8 cellular contexts compared by ENCODE assay signal in the genomic region with DNA sequence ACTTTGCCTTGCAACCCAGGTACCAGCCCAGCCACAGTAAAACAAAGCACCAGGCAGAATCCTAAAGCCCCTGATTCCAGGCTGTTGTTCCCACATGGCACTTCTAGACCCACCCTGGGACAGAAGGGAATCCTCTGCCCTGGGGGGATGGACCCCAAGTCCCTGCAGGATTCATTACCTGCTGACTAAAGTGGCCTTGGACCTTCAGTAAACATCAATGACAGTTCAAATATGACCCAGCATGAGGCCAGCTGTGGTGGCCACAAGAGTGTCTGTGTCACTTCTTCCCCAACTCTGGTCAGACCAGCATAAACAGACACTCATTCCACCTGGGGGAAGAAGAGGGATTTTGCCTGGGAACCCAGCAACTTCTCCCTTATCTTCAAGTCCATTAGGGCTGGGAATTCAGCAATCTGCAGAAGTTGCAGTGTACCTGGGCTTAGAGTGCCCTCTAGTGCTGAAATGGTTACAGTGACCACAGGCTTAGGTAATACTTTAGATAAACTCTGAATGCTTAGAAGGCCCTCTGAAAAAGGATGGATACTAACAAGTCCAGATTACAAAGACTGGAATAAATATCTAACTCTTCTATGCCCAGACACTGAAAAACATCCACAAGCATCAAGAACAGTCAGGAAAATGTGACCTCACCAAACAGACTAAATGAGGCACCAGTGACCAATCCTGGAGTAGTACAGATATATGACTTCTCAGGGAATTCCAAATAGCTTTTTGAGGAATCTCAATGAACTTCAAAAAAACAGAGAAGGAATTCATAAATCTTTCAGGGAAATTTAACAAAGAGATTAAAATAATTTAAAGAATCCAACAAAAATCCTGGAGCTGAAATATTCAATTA.
DNase-seq lines count a peak whose midpoint lies in the region; ATAC-seq and TF ChIP-seq lines count a peak whose summit lies in the region.

No MANE protein-coding gene starts in this region.

- H3K27me3 ChIP-seq in Peyer's patch (no peaks in the 10 kb centered on the region), brain microvascular endothelial cell (replicated peaks) (no peaks in the 10 kb centered on the region), suprapubic skin (no peaks in the 10 kb centered on the region)

- H3K27me3 Mint-ChIP-seq in activated CD8-positive, alpha-beta memory T cell treated with anti-CD3 and anti-CD28 coated beads, Interleukin-2, amount 10 ng/mL, durations not matched to agents 7 days and 5 days: no peaks in the 10 kb centered on the region

- TF ChIP-seq EP300 in suprapubic skin (IDR thresholded peaks at IDR 0.05): no peak

- CTCF ChIA-PET in activated CD8-positive, alpha-beta memory T cell treated with anti-CD3 and anti-CD28 coated beads, Interleukin-2, amount 10 ng/mL, durations not matched to agents 7 days and 5 days (lab: Charles Lee): interaction anchor here (0.6 to 2.5 kb wide), 5 partner anchors 9 to 391 kb away, joined by 3 to 15 read pairs (median 3); no protein-coding TSS in a partner anchor

- no peaks in the 10 kb centered on the region for H3K9me3 Mint-ChIP-seq in activated CD8-positive, alpha-beta memory T cell treated with anti-CD3 and anti-CD28 coated beads, Interleukin-2, amount 10 ng/mL, durations not matched to agents 7 days and 5 days (ENCODE audit: low read depth)

- peak; percentile 52 for DNase-seq in activated CD8-positive, alpha-beta memory T cell treated with anti-CD3 and anti-CD28 coated beads, Interleukin-2, amount 10 ng/mL, durations not matched to agents 7 days and 5 days
- no peak for DNase-seq in activated CD8-positive, alpha-beta memory T cell treated with anti-CD3 and anti-CD28 coated beads, Interleukin-2, amount 50 U/mL, for 48 hours
- peak; percentile 40 for DNase-seq in Jurkat, Clone E6-1 (ENCODE audit: low read depth, low spot score)
- DNase-seq in Peyer's patch (peak in 1 of 3 donors; percentile 75), brain microvascular endothelial cell (peak; percentile 73), left colon (peak; percentile 26 to 57), suprapubic skin (ENCODE audit: low spot score in 2 of 2) (no peak)

- H3K9me3 ChIP-seq in Peyer's patch (no peaks in the 10 kb centered on the region), suprapubic skin (no peaks in the 10 kb centered on the region)

- peaks cover 5% of the 10 kb centered on the region for H3K36me3 Mint-ChIP-seq in activated CD8-positive, alpha-beta memory T cell treated with anti-CD3 and anti-CD28 coated beads, Interleukin-2, amount 10 ng/mL, durations not matched to agents 7 days and 5 days

- no peak overlapping the region for H3K27ac ChIP-seq in Peyer's patch
- no peak overlapping the region for H3K27ac ChIP-seq in brain microvascular endothelial cell
- no peak overlapping the region for H3K27ac ChIP-seq in suprapubic skin

- H3K4me3 Mint-ChIP-seq in activated CD8-positive, alpha-beta memory T cell treated with anti-CD3 and anti-CD28 coated beads, Interleukin-2, amount 10 ng/mL, durations not matched to agents 7 days and 5 days: no peak overlapping the region

- no peak for TF ChIP-seq POLR2A in Peyer's patch (IDR thresholded peaks at IDR 0.05)
- no peak for TF ChIP-seq POLR2A in suprapubic skin (IDR thresholded peaks at IDR 0.05)

- no peaks in the 10 kb centered on the region for H3K4me1 Mint-ChIP-seq in activated CD8-positive, alpha-beta memory T cell treated with anti-CD3 and anti-CD28 coated beads, Interleukin-2, amount 10 ng/mL, durations not matched to agents 7 days and 5 days

- intact Hi-C loops in left colon (cut with DNase I, micrococcal nuclease): no loop called here

- H3K27ac Mint-ChIP-seq in activated CD8-positive, alpha-beta memory T cell treated with anti-CD3 and anti-CD28 coated beads, Interleukin-2, amount 10 ng/mL, durations not matched to agents 7 days and 5 days: no peak overlapping the region

- TF ChIP-seq CTCF in Peyer's patch (IDR thresholded peaks at IDR 0.05): peak in 5 of 6 experiments; percentile 6 to 94 (median 84)
- peak; percentile 87 for TF ChIP-seq CTCF in brain microvascular endothelial cell (IDR thresholded peaks at IDR 0.05; ENCODE audit: low read depth, low read length, missing control alignments)
- peak; percentile 35 to 48 for TF ChIP-seq CTCF in suprapubic skin (IDR thresholded peaks at IDR 0.05)

- in situ Hi-C loops in brain microvascular endothelial cell (cut with HindIII; ENCODE audit: low pct_ligation_motif_present, low sequenced_read_pairs): no loop called here

- H3K4me3 ChIP-seq in Jurkat, Clone E6-1 (ENCODE audit: low read length): no peak overlapping the region
- H3K4me3 ChIP-seq in Peyer's patch (no peak overlapping the region), brain microvascular endothelial cell (ENCODE audit: low read depth, low read length) (no peak overlapping the region), suprapubic skin (no peak overlapping the region)

- peaks cover 0 to 16% (median 0%) of the 10 kb centered on the region in 3 donors for H3K36me3 ChIP-seq in Peyer's patch
- no peaks in the 10 kb centered on the region for H3K36me3 ChIP-seq in brain microvascular endothelial cell (replicated peaks)
- peaks cover 9% of the 10 kb centered on the region for H3K36me3 ChIP-seq in suprapubic skin

- no peaks in the 10 kb centered on the region for H3K4me1 ChIP-seq in Peyer's patch
- no peaks in the 10 kb centered on the region for H3K4me1 ChIP-seq in suprapubic skin

- peak; percentile 51 for ATAC-seq in activated CD8-positive, alpha-beta memory T cell treated with anti-CD3 and anti-CD28 coated beads, Interleukin-2, amount 10 ng/mL, durations not matched to agents 7 days and 5 days
- ATAC-seq in GM21825 (IDR thresholded peaks at IDR 0.05; ENCODE audit: unreplicated experiment) (peak; percentile 90), left colon (peak; percentile 96)

Comparison
In these comparisons a context has a peak if more than half of its experiments do, and no peak if none do; other contexts are left out.
1. DNase-seq: peak in activated CD8-positive, alpha-beta memory T cell treated with anti-CD3 and anti-CD28 coated beads, Interleukin-2, amount 10 ng/mL, durations not matched to agents 7 days and 5 days (single experiment), Jurkat, Clone E6-1 (single experiment), brain microvascular endothelial cell (single experiment) and left colon (2 of 2); none in activated CD8-positive, alpha-beta memory T cell treated with anti-CD3 and anti-CD28 coated beads, Interleukin-2, amount 50 U/mL, for 48 hours (single experiment) and suprapubic skin (0 of 2).
2. Peak in every context shown above with its lines, with median percentiles within 50 percentile points of each other: ATAC-seq and CTCF ChIP-seq.